In the genomic region with DNA sequence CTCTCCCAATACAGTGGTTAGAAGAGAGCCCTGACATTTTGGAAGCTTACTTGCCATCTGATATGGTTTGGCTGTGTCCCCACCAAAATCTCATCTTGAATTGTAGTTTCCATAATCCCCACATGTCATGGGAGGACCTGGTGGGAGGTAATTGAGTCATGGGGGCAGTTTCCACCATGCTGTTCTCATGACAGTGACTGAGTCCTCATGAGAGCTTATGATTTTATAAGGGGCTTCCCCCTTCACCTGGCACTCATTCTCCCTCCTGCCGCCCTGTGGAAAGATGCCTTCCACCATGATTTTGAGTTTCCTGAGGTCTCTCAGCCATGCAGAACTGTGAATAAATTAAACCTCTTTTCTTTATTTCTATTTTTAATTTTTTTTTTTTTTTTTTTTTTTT, we compare ENCODE assay signal across 27 cellular contexts. TPM values are rescaled to one million over a fixed set of nuclear protein-coding genes. Genes with fewer than 3 reads are reported as not detected.
DNase-seq lines count a peak whose midpoint lies in the region; ATAC-seq and TF ChIP-seq lines count a peak whose summit lies in the region.
"Had no signal": no experiment of that assay in that cellular context is flagged by ENCODE, and none has a peak within 500 bp of the region (broad histone marks: within the 10 kb centered on the region; RNA-seq: fewer than 3 reads in every experiment).

No MANE protein-coding gene starts in this region.

- no peak overlapping the region for H3K4me3 ChIP-seq in SU-DHL-6 (ENCODE audit: insufficient read depth, low read length, poor library complexity, severe bottlenecking)
- no peak overlapping the region for H3K4me3 ChIP-seq in GM23338
- H3K4me3 ChIP-seq: esophagus squamous epithelium, heart right ventricle, MG63, Peyer's patch, transverse colon had no signal

- no peaks in the 10 kb centered on the region for H3K9me2 ChIP-seq in SU-DHL-6 (replicated peaks; ENCODE audit: insufficient read depth, low read length)
- peaks cover 3% of the 10 kb centered on the region; the same call in 1 of the 2 replicates for H3K9me2 ChIP-seq in GM23338 (ENCODE audit: insufficient read depth)

- no peak overlapping the region for H2AFZ ChIP-seq in SU-DHL-6 (ENCODE audit: low read depth, low read length, severe bottlenecking)
- H2AFZ ChIP-seq in GM23338: no peak overlapping the region

- H3F3A ChIP-seq in SU-DHL-6 (ENCODE audit: insufficient read depth) (peaks cover 50% of the 10 kb centered on the region), GM23338 (replicated peaks; ENCODE audit: low read depth) (no peaks in the 10 kb centered on the region)

- H3K27ac ChIP-seq in SU-DHL-6 (ENCODE audit: low read depth, low read length) (peak overlapping the region; percentile 99), GM23338 (ENCODE audit: low read depth) (no peak overlapping the region)
- H3K27ac ChIP-seq: esophagus squamous epithelium, heart right ventricle, Peyer's patch, transverse colon, WERI-Rb-1 had no signal

- TF ChIP-seq CTCF in SU-DHL-6 (IDR thresholded peaks at IDR 0.05; ENCODE audit: insufficient read depth, low read length, poor library complexity, severe bottlenecking) (no peak), GM23338 (conservative IDR thresholded peaks at IDR 0.05; ENCODE audit: low read depth in 2 of 2) (no peak)

- peak overlapping the region; percentile 77; the same call in 1 of the 2 replicates for H3K9ac ChIP-seq in SU-DHL-6 (ENCODE audit: low read length)

- 0 out of 2 replicates have a peak, but pooled peaks cover 8% of the 10 kb centered on the region for H3K79me2 ChIP-seq in SU-DHL-6 (ENCODE audit: insufficient read depth, low read length)
- H3K79me2 ChIP-seq in GM23338 (replicated peaks; ENCODE audit: insufficient read depth): no peaks in the 10 kb centered on the region

- DNase-seq in activated T-cell treated with anti-CD3 and anti-CD28 coated beads for 48 hours (ENCODE audit: low read depth) (peak; percentile 10), activated T-cell treated with anti-CD3 and anti-CD28 coated beads for 4 hours (no peak), GM23338 (ENCODE audit: low spot score) (no peak)
- peak; percentile 47 for DNase-seq in activated naive CD8-positive, alpha-beta T cell treated with anti-CD3 and anti-CD28 coated beads, Interleukin-2, amount 50 U/mL, for 24 hours
- peak; percentile 55 for DNase-seq in stimulated activated naive B cell treated with anti-CD40 and anti-IgM and Interleukin-4, amounts not matched to agents 10 μg/mL and 1 μg/mL and 100 μg/mL, for 72 hours
- DNase-seq: ACHN, cerebellar nuclear complex, esophagus squamous epithelium, foreskin melanocyte, H9, heart right ventricle, KBM-7, MG63, midbrain, natural killer cell, NCI-H1105 treated with DMSO at 0.1 percent for 48 hours, NCI-H1930, NCI-H524 treated with DMSO at 0.1 percent for 48 hours, SHP77 treated with DMSO at 0.1 percent for 48 hours, T1000, transverse colon, WERI-Rb-1 had no signal

- H4K20me1 ChIP-seq in SU-DHL-6 (ENCODE audit: low read depth, low read length) (no peaks in the 10 kb centered on the region), GM23338 (replicated peaks; ENCODE audit: insufficient read depth) (no peaks in the 10 kb centered on the region)

- peak overlapping the region; percentile 53 for H3K27ac Mint-ChIP-seq in activated naive CD8-positive, alpha-beta T cell treated with anti-CD3 and anti-CD28 coated beads, Interleukin-2, amount 50 U/mL, for 24 hours
- peak overlapping the region; percentile 89 for H3K27ac Mint-ChIP-seq in stimulated activated naive B cell treated with anti-CD40 and anti-IgM and Interleukin-4, amounts not matched to agents 10 μg/mL and 1 μg/mL and 100 μg/mL, for 72 hours
- H3K27ac Mint-ChIP-seq in GM23338: no peak overlapping the region
- H3K27ac Mint-ChIP-seq: brain, H9, natural killer cell had no signal

- no peaks in the 10 kb centered on the region for H3K9me3 ChIP-seq in SU-DHL-6 (ENCODE audit: insufficient read depth, low read length)
- H3K9me3 ChIP-seq: esophagus squamous epithelium, heart right ventricle, MG63, Peyer's patch, transverse colon had no signal

- H3K36me3 Mint-ChIP-seq in activated naive CD8-positive, alpha-beta T cell treated with anti-CD3 and anti-CD28 coated beads, Interleukin-2, amount 50 U/mL, for 24 hours (ENCODE audit: low read depth): no peaks in the 10 kb centered on the region
- H3K36me3 Mint-ChIP-seq in stimulated activated naive B cell treated with anti-CD40 and anti-IgM and Interleukin-4, amounts not matched to agents 10 μg/mL and 1 μg/mL and 100 μg/mL, for 72 hours: peaks cover 0 to 5% of the 10 kb centered on the region in 2 donors
- H3K36me3 Mint-ChIP-seq in GM23338 (ENCODE audit: low read depth): no peaks in the 10 kb centered on the region
- H3K36me3 Mint-ChIP-seq: brain, natural killer cell had no signal

- peaks cover 41% of the 10 kb centered on the region for H3K4me1 Mint-ChIP-seq in activated naive CD8-positive, alpha-beta T cell treated with anti-CD3 and anti-CD28 coated beads, Interleukin-2, amount 50 U/mL, for 24 hours
- H3K4me1 Mint-ChIP-seq in stimulated activated naive B cell treated with anti-CD40 and anti-IgM and Interleukin-4, amounts not matched to agents 10 μg/mL and 1 μg/mL and 100 μg/mL, for 72 hours: peaks cover 62 to 84% of the 10 kb centered on the region in 2 donors
- H3K4me1 Mint-ChIP-seq in GM23338: peaks cover 13% of the 10 kb centered on the region
- H3K4me1 Mint-ChIP-seq: natural killer cell had no signal

- H3K4me3 Mint-ChIP-seq in activated naive CD8-positive, alpha-beta T cell treated with anti-CD3 and anti-CD28 coated beads, Interleukin-2, amount 50 U/mL, for 24 hours: peak overlapping the region; percentile 8
- H3K4me3 Mint-ChIP-seq in stimulated activated naive B cell treated with anti-CD40 and anti-IgM and Interleukin-4, amounts not matched to agents 10 μg/mL and 1 μg/mL and 100 μg/mL, for 72 hours: peak overlapping the region; percentile 43 to 44
- H3K4me3 Mint-ChIP-seq in GM23338: no peak overlapping the region
- H3K4me3 Mint-ChIP-seq: brain, H9, natural killer cell had no signal

- H3K27me3 ChIP-seq in SU-DHL-6 (ENCODE audit: low read length) (no peaks in the 10 kb centered on the region), GM23338 (ENCODE audit: insufficient read depth) (no peaks in the 10 kb centered on the region)
- H3K27me3 ChIP-seq: MG63, Peyer's patch, transverse colon had no signal

- peaks cover 30% of the 10 kb centered on the region for H3K27me3 Mint-ChIP-seq in activated naive CD8-positive, alpha-beta T cell treated with anti-CD3 and anti-CD28 coated beads, Interleukin-2, amount 50 U/mL, for 24 hours
- H3K27me3 Mint-ChIP-seq in stimulated activated naive B cell treated with anti-CD40 and anti-IgM and Interleukin-4, amounts not matched to agents 10 μg/mL and 1 μg/mL and 100 μg/mL, for 72 hours: no peaks in the 10 kb centered on the region
- H3K27me3 Mint-ChIP-seq in GM23338 (ENCODE audit: insufficient read depth, low read depth, poor library complexity): peaks cover 5% of the 10 kb centered on the region

- H3K36me3 ChIP-seq in SU-DHL-6 (ENCODE audit: low read length) (no peaks in the 10 kb centered on the region), GM23338 (ENCODE audit: insufficient read depth) (no peaks in the 10 kb centered on the region)
- H3K36me3 ChIP-seq: esophagus squamous epithelium, heart right ventricle, MG63, Peyer's patch, transverse colon, WERI-Rb-1 had no signal

- H3K4me1 ChIP-seq in GM23338 (ENCODE audit: insufficient read depth): peaks cover 2% of the 10 kb centered on the region
- H3K4me1 ChIP-seq: heart right ventricle had no signal

- peak overlapping the region; percentile 98 for H3K4me2 ChIP-seq in SU-DHL-6 (ENCODE audit: low read depth, low read length, poor library complexity, severe bottlenecking)
- H3K4me2 ChIP-seq in GM23338: no peak overlapping the region

- no peaks in the 10 kb centered on the region for H3K9me3 Mint-ChIP-seq in activated naive CD8-positive, alpha-beta T cell treated with anti-CD3 and anti-CD28 coated beads, Interleukin-2, amount 50 U/mL, for 24 hours
- peaks cover 0 to 3% of the 10 kb centered on the region in 2 donors for H3K9me3 Mint-ChIP-seq in stimulated activated naive B cell treated with anti-CD40 and anti-IgM and Interleukin-4, amounts not matched to agents 10 μg/mL and 1 μg/mL and 100 μg/mL, for 72 hours
- H3K9me3 Mint-ChIP-seq in GM23338: no peaks in the 10 kb centered on the region
- H3K9me3 Mint-ChIP-seq: H9, natural killer cell had no signal

- ATAC-seq in activated naive CD8-positive, alpha-beta T cell treated with anti-CD3 and anti-CD28 coated beads, Interleukin-2, amount 50 U/mL, for 24 hours: peak; percentile 84
- peak; percentile 26 to 46 for ATAC-seq in stimulated activated naive B cell treated with anti-CD40 and anti-IgM and Interleukin-4, amounts not matched to agents 10 μg/mL and 1 μg/mL and 100 μg/mL, for 72 hours (replicated peaks)
- no peak for ATAC-seq in GM23338
- no peak for ATAC-seq in GM19023 (IDR thresholded peaks at IDR 0.05; ENCODE audit: unreplicated experiment)
- ATAC-seq: heart right ventricle, natural killer cell had no signal

RNA-seq across cellular contexts. Expression of gene HES1, which starts 28.8 kb away (rescaled TPM):
- 40.3 and 42.7 TPM in 2 replicates for total RNA-seq in GM23338 (2014; rRNA removed; shearing (Covaris generic))
- polyA plus RNA-seq in GM23338 (2016; fragmentation: Nextera tagmentation; extraction: Ambion mirVana): 59.3 and 60.8 TPM in 2 replicates
- total RNA-seq: activated CD8-positive, alpha-beta memory T cell treated with anti-CD3 and anti-CD28 coated beads for 36 hours had no signal

Comparison
In these comparisons a context has a peak if more than half of its experiments do, and no peak if none do; other contexts are left out.
1. DNase-seq: peak in activated T-cell treated with anti-CD3 and anti-CD28 coated beads for 48 hours (single experiment), activated naive CD8-positive, alpha-beta T cell treated with anti-CD3 and anti-CD28 coated beads, Interleukin-2, amount 50 U/mL, for 24 hours (single experiment) and stimulated activated naive B cell treated with anti-CD40 and anti-IgM and Interleukin-4, amounts not matched to agents 10 μg/mL and 1 μg/mL and 100 μg/mL, for 72 hours (single experiment); none in activated T-cell treated with anti-CD3 and anti-CD28 coated beads for 4 hours (single experiment) and GM23338 (single experiment).
2. ATAC-seq: peak in activated naive CD8-positive, alpha-beta T cell treated with anti-CD3 and anti-CD28 coated beads, Interleukin-2, amount 50 U/mL, for 24 hours (single experiment) and stimulated activated naive B cell treated with anti-CD40 and anti-IgM and Interleukin-4, amounts not matched to agents 10 μg/mL and 1 μg/mL and 100 μg/mL, for 72 hours (2 of 2); none in GM23338 (single experiment) and GM19023 (single experiment).